9 cellular contexts compared by ENCODE assay signal in the genomic region with DNA sequence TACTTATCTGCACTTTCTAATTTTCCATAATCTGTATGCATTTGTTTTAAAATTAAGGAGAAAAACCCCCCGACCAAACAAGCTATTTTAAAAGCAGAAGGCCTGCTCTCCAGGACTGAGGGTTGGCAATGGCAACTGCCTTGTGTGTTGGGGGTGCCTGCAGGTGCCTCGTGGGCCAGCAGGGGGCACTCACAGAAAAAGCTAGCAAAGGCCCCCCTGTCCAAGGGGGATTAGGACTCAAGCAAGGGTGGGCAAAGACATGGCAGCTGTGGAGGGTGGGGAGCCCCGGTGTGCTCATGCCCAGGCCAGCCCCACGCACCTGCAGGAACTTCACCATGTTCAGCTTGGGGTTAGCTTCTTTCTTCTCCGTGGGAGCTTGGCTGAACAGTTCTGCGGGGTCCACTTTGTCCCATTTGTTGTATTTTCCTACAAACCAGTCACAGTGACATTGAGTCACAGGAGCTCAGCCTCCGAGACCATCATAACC. TPM values are rescaled to one million over a fixed set of nuclear protein-coding genes. Genes with fewer than 3 reads are reported as not detected.
A peak's percentile ranks its signal among the peaks of the same experiment; 100 is the strongest.
DNase-seq lines count a peak whose midpoint lies in the region; ATAC-seq, FAIRE-seq and TF ChIP-seq lines count a peak whose summit lies in the region.
"Had no signal": no experiment of that assay in that cellular context is flagged by ENCODE, and none has a peak within 500 bp of the region (broad histone marks: within the 10 kb centered on the region; RNA-seq: fewer than 3 reads in every experiment).

No MANE protein-coding gene starts in this region.

- no peak overlapping the region for H3K4me2 ChIP-seq in H1 (ENCODE audit: insufficient read depth in 1 of 2, low read depth in 2 of 2, low read length in 2 of 2)

- no peaks in the 10 kb centered on the region for H3K79me2 ChIP-seq in H1 (ENCODE audit: control insufficient read depth in 1 of 2, insufficient read depth in 2 of 2, low read length in 2 of 2)

- H2BK12ac ChIP-seq in H1 (ENCODE audit: low read depth, low read length) = no peak overlapping the region

- no peak overlapping the region for H2BK120ac ChIP-seq in H1 (replicated peaks; ENCODE audit: low read depth, low read length)

- H3K18ac ChIP-seq in H1 (ENCODE audit: extremely low read depth, low read length) = no peak overlapping the region

- peaks cover 4% of the 10 kb centered on the region for H3K79me1 ChIP-seq in H1 (ENCODE audit: low read depth, low read length)

- peaks cover 3 to 28% of the 10 kb centered on the region in 2 experiments for H4K20me1 ChIP-seq in H1 (replicated peaks in 1 of 2; ENCODE audit: control insufficient read depth in 1 of 2, insufficient read depth in 2 of 2, low read length in 2 of 2)

- TF ChIP-seq EP300 in H1 (IDR thresholded peaks at IDR 0.05; ENCODE audit: borderline replicate concordance in 1 of 2, low read depth in 2 of 2, low read length in 2 of 2) = no peak

- H3K36me3 Mint-ChIP-seq in nephron progenitor cell (ENCODE audit: low read depth) = peaks cover 46% of the 10 kb centered on the region

- WGBS in H1 (ENCODE audit: extremely low coverage in 1 of 2, insufficient coverage in 1 of 2, insufficient read length in 1 of 2, insufficient replicate concordance in 2 of 2, low coverage in 1 of 2, low lambda C conversion rate in 2 of 2, missing lambda C conversion rate in 1 of 2), 2 experiments = 79% methylated on average over 7 of the region's 7 CpGs; no CpG with 5 or more reads in 1 of the 2 experiments

- no peaks in the 10 kb centered on the region for H3K23me2 ChIP-seq in H1 (ENCODE audit: low read depth, low read length)

- peaks cover 0 to 3% (median 0%) of the 10 kb centered on the region in 4 experiments; a peak in 1 of 7 replicates for H3K27me3 ChIP-seq in H1 (replicated peaks in 1 of 4; ENCODE audit: control insufficient read depth in 3 of 4, extremely low read depth in 1 of 4, insufficient read depth in 3 of 4, low read length in 3 of 4)

- H2AK5ac ChIP-seq in H1 (ENCODE audit: low read depth, low read length) = no peak overlapping the region

- DNase-seq in CMK (ENCODE audit: low read depth) (peak; percentile 39), H1 (ENCODE audit: low read depth in 1 of 2, low spot score in 2 of 2) (peak in 1 of 2 experiments; percentile 91), nephron progenitor cell (peak; percentile 75), RCC 7860 (ENCODE audit: low spot score) (no peak)
- peak; percentile 39 for DNase-seq in Jurkat, Clone E6-1 (ENCODE audit: low read depth, low spot score)
- peak; percentile 21 to 26 for DNase-seq in activated CD4-positive, alpha-beta T cell treated with anti-CD3 and anti-CD28 coated beads, Interleukin-2, amount 50 U/mL, for 24 hours (ENCODE audit: low read depth in 1 of 2, low spot score in 1 of 2)

- ATAC-seq in HG03432 (IDR thresholded peaks at IDR 0.05; ENCODE audit: unreplicated experiment) (no peak), GM21723 (IDR thresholded peaks at IDR 0.05; ENCODE audit: unreplicated experiment) (no peak)

- no peak overlapping the region for H3K14ac ChIP-seq in H1 (ENCODE audit: insufficient read length)

- no peak overlapping the region for H3K27ac ChIP-seq in H1 (ENCODE audit: low read depth, low read length)

- TF ChIP-seq CTCF in H1 (IDR thresholded peaks at IDR 0.05; ENCODE audit: control extremely low read depth in 1 of 3, insufficient read depth in 1 of 3, low read depth in 1 of 3, low read length in 3 of 3) (peak; percentile 71 to 85 (median 83)), nephron progenitor cell (IDR thresholded peaks at IDR 0.05) (peak; percentile 84)

- H3K36me3 ChIP-seq in H1 (ENCODE audit: control insufficient read depth in 2 of 4, insufficient read depth in 4 of 4, low read length in 3 of 4) = peaks cover 26 to 48% (median 39%) of the 10 kb centered on the region in 4 experiments

- H3K4me3 ChIP-seq in Jurkat, Clone E6-1 (ENCODE audit: low read length) = no peak overlapping the region
- no peak overlapping the region for H3K4me3 ChIP-seq in H1 (ENCODE audit: extremely low read depth in 1 of 4, insufficient read depth in 2 of 4, low read depth in 3 of 4, low read length in 4 of 4)

- CTCF ChIA-PET in H1 (lab: Charles Lee; ENCODE audit: partially characterized antibody) = interaction anchor here (0.6 to 4.1 kb wide), 19 partner anchors 10 to 291 kb away, joined by 3 to 47 read pairs (median 4); a partner anchor contains a TSS

- no peak overlapping the region for H3K4ac ChIP-seq in H1 (replicated peaks; ENCODE audit: insufficient read length, low read depth, low read length)

- no peaks in the 10 kb centered on the region for H3K4me1 ChIP-seq in H1 (replicated peaks in 1 of 4; ENCODE audit: control insufficient read depth in 3 of 4, insufficient read depth in 4 of 4, low read length in 3 of 4)

- no peak overlapping the region for H3K4me3 Mint-ChIP-seq in nephron progenitor cell
- H3K4me3 Mint-ChIP-seq: natural killer cell treated with Interleukin-12 subunit alpha and Interleukin-12 subunit beta and Interleukin-15 and Interleukin-18, amount 100 ng/mL, for 72 hours had no signal

- no peak overlapping the region for H4K8ac ChIP-seq in H1 (ENCODE audit: extremely low read depth, insufficient read depth, low read length)

- TF ChIP-seq RAD21 in H1 (IDR thresholded peaks at IDR 0.05 in 1 of 2, conservative IDR thresholded peaks at IDR 0.05 in 1 of 2; ENCODE audit: low read depth in 2 of 2, low read length in 2 of 2) = peak; percentile 41 to 43; a peak in 3 of 4 replicates

- no peak overlapping the region for H3K9ac ChIP-seq in H1 (replicated peaks in 1 of 4; ENCODE audit: extremely low read depth in 1 of 4, low read depth in 3 of 4, low read length in 3 of 4)

- no peak overlapping the region for H3K27ac Mint-ChIP-seq in nephron progenitor cell
- H3K27ac Mint-ChIP-seq: natural killer cell treated with Interleukin-12 subunit alpha and Interleukin-12 subunit beta and Interleukin-15 and Interleukin-18, amount 100 ng/mL, for 72 hours had no signal

- H2BK20ac ChIP-seq in H1 (ENCODE audit: low read length) = no peak overlapping the region

- TF ChIP-seq POLR2A in H1 (IDR thresholded peaks at IDR 0.05; ENCODE audit: control extremely low read depth in 1 of 2, low read depth in 2 of 2, low read length in 2 of 2) = no peak

- H4K5ac ChIP-seq in H1 (ENCODE audit: insufficient read length, low read depth, low read length) = no peak overlapping the region

- H3K56ac ChIP-seq in H1 (replicated peaks; ENCODE audit: insufficient read length, low read depth, low read length) = no peak overlapping the region

- H2AFZ ChIP-seq in H1 (ENCODE audit: low read length) = no peak overlapping the region

- no peaks in the 10 kb centered on the region for H3K9me3 ChIP-seq in H1 (ENCODE audit: insufficient read depth in 2 of 2, low read depth in 1 of 2, low read length in 1 of 2)

- no peaks in the 10 kb centered on the region for H3K27me3 Mint-ChIP-seq in nephron progenitor cell (ENCODE audit: low read depth, poor library complexity)
- H3K27me3 Mint-ChIP-seq: natural killer cell treated with Interleukin-12 subunit alpha and Interleukin-12 subunit beta and Interleukin-15 and Interleukin-18, amount 100 ng/mL, for 72 hours had no signal

- peak; percentile 58 for FAIRE-seq in H1 (lab: Jason Lieb, UNC)
- FAIRE-seq in RCC 7860 (lab: Jason Lieb, UNC) = no peak

- H3K23ac ChIP-seq in H1 (ENCODE audit: insufficient read length) = no peak overlapping the region

- POLR2A ChIA-PET in H1 (lab: Charles Lee; ENCODE audit: partially characterized antibody) = interaction anchor here (2.5 to 4.7 kb wide), 2 partner anchors 10 to 12 kb away, joined by 19 to 37 read pairs; a partner anchor contains a TSS

- no peak overlapping the region for H2BK5ac ChIP-seq in H1 (ENCODE audit: low read depth, low read length)

- no peaks in the 10 kb centered on the region for H3K4me1 Mint-ChIP-seq in nephron progenitor cell

- H3K9me3 Mint-ChIP-seq in nephron progenitor cell = no peaks in the 10 kb centered on the region
- H3K9me3 Mint-ChIP-seq: natural killer cell treated with Interleukin-12 subunit alpha and Interleukin-12 subunit beta and Interleukin-15 and Interleukin-18, amount 100 ng/mL, for 72 hours had no signal

- H4K91ac ChIP-seq in H1 (replicated peaks; ENCODE audit: insufficient read length, low read length) = no peak overlapping the region

- no peak overlapping the region for H2BK15ac ChIP-seq in H1 (ENCODE audit: low read length)

TF ChIP-seq in H1, 55 proteins besides CTCF, POLR2A, EP300 and RAD21 (continues in another document):
- no peak for TF ChIP-seq POU5F1 (IDR thresholded peaks at IDR 0.05; ENCODE audit: low read depth, low read length)
- no peak for TF ChIP-seq CBX8 (IDR thresholded peaks at IDR 0.05; ENCODE audit: borderline replicate concordance, low read depth, low read length)
- no peak for TF ChIP-seq JUND (IDR thresholded peaks at IDR 0.05; ENCODE audit: low read length)
- no peak for TF ChIP-seq RNF2 (IDR thresholded peaks at IDR 0.05; ENCODE audit: borderline replicate concordance, low read depth, low read length, missing control alignments, poor library complexity, severe bottlenecking)
- no peak for TF ChIP-seq NANOG (IDR thresholded peaks at IDR 0.05; ENCODE audit: insufficient read depth, low read depth, low read length, poor library complexity, severe bottlenecking)
- no peak for TF ChIP-seq CBX5 (IDR thresholded peaks at IDR 0.05; ENCODE audit: low read depth, low read length)
- TF ChIP-seq SUZ12 (IDR thresholded peaks at IDR 0.05; ENCODE audit: low read length) = no peak

RNA-seq across cellular contexts. Expression of a gene that starts 10.3 kb away (rescaled TPM):
- 45.6 TPM for polyA plus RNA-seq in Jurkat, Clone E6-1 (2012; ENCODE audit: insufficient read depth, insufficient read length)
- 49.3 and 52.8 TPM in 2 replicates for total RNA-seq in H1 (2021; fragmentation: NEBNext Ultra II Directional; extraction: Animal tissue kit (Norgen Biotek cat#: 25700))
- polyA plus RNA-seq in H1 (2011; rRNA removed) = 30.4 and 45.6 TPM in 2 replicates
- polyA plus RNA-seq in H1 (2011; cell fraction: cytosol; rRNA removed) = 34.6 TPM
- 149 TPM for polyA plus RNA-seq in H1 (2011; cell fraction: nucleus; rRNA removed)
- 42.4 to 52.2 TPM (median 45.4 TPM) in 4 replicates for polyA plus RNA-seq in H1 (2012, experiment 1 of 2)
- 33.2 TPM for polyA plus RNA-seq in H1 (2012, experiment 2 of 2)
- polyA plus RNA-seq in H1 (2013, experiment 1 of 2) = 34.1 TPM
- 28.9 TPM for polyA plus RNA-seq in H1 (2013, experiment 2 of 2)
- 28.2 and 37.9 TPM in 2 replicates for polyA minus RNA-seq in H1 (2011; rRNA and poly(A)+ RNA removed)
- polyA minus RNA-seq in H1 (2011; cell fraction: cytosol; rRNA and poly(A)+ RNA removed) = 20.9 TPM
- 89.8 TPM for polyA minus RNA-seq in H1 (2011; cell fraction: nucleus; rRNA and poly(A)+ RNA removed)

RNA-seq across cellular contexts. Expression of a gene that starts 19.7 kb away (rescaled TPM):
- 19.5 TPM for polyA plus RNA-seq in Jurkat, Clone E6-1 (2012; ENCODE audit: insufficient read depth, insufficient read length)
- total RNA-seq in H1 (2021; fragmentation: NEBNext Ultra II Directional; extraction: Animal tissue kit (Norgen Biotek cat#: 25700)) = 21.9 and 22.8 TPM in 2 replicates
- polyA plus RNA-seq in H1 (2011; rRNA removed) = 12.4 and 17.7 TPM in 2 replicates
- polyA plus RNA-seq in H1 (2011; cell fraction: cytosol; rRNA removed) = 16.1 TPM
- 29.8 TPM for polyA plus RNA-seq in H1 (2011; cell fraction: nucleus; rRNA removed)
- polyA plus RNA-seq in H1 (2012, experiment 1 of 2) = 10.6 to 14.5 TPM (median 13.2 TPM) in 4 replicates
- 12.1 TPM for polyA plus RNA-seq in H1 (2012, experiment 2 of 2)
- polyA plus RNA-seq in H1 (2013, experiment 1 of 2) = 13.9 TPM
- 12.0 TPM for polyA plus RNA-seq in H1 (2013, experiment 2 of 2)
- polyA minus RNA-seq in H1 (2011; rRNA and poly(A)+ RNA removed) = 7.1 and 10.5 TPM in 2 replicates
- polyA minus RNA-seq in H1 (2011; cell fraction: cytosol; rRNA and poly(A)+ RNA removed) = 9.5 TPM
- 7.6 TPM for polyA minus RNA-seq in H1 (2011; cell fraction: nucleus; rRNA and poly(A)+ RNA removed)
